In genomic region chr12:69354561-69355187, GRCh38 we compare ENCODE assay signal across 1 cellular context.
A peak's percentile ranks its signal among the peaks of the same experiment; 100 is the strongest.
TF ChIP-seq lines count a peak whose summit lies in the region.

No MANE protein-coding gene starts in this region.

TF ChIP-seq in HepG2, 621 proteins besides CTCF, POLR2A, EP300 and RAD21 (continued from another document and continues in another):
- 0 out of 2 replicates have a peak, but pooled peaks have one; percentile 11 for TF ChIP-seq RERE (CRISPR knock-in tag; IDR thresholded peaks at IDR 0.05; ENCODE audit: low read depth)
- TF ChIP-seq MLLT10 (CRISPR knock-in tag; IDR thresholded peaks at IDR 0.05): no peak
- no peak for TF ChIP-seq ZNF703 (CRISPR knock-in tag; IDR thresholded peaks at IDR 0.05; ENCODE audit: borderline replicate concordance)
- TF ChIP-seq ZNF572 (CRISPR knock-in tag; IDR thresholded peaks at IDR 0.05): no peak
- TF ChIP-seq CBX5 (CRISPR knock-in tag; IDR thresholded peaks at IDR 0.05; ENCODE audit: borderline replicate concordance): peak; percentile 83; the same call in 1 of the 2 replicates
- no peak for TF ChIP-seq SNAI1 (CRISPR knock-in tag; IDR thresholded peaks at IDR 0.05; ENCODE audit: borderline replicate concordance)
- 0 out of 2 replicates have a peak, but pooled peaks have one; percentile 35 for TF ChIP-seq ZNF761 (CRISPR knock-in tag; conservative IDR thresholded peaks at IDR 0.05)
- TF ChIP-seq NR2C2 (CRISPR knock-in tag; IDR thresholded peaks at IDR 0.05; ENCODE audit: borderline replicate concordance): no peak
- TF ChIP-seq GLI4 (CRISPR knock-in tag; IDR thresholded peaks at IDR 0.05; ENCODE audit: borderline replicate concordance): no peak
- TF ChIP-seq RORA (CRISPR knock-in tag; IDR thresholded peaks at IDR 0.05): no peak
- TF ChIP-seq ZNF513 (CRISPR knock-in tag; conservative IDR thresholded peaks at IDR 0.05): no peak
- peak; percentile 34 for TF ChIP-seq CBX1 (IDR thresholded peaks at IDR 0.05; ENCODE audit: low read depth)
- TF ChIP-seq KAT2B (IDR thresholded peaks at IDR 0.05; ENCODE audit: borderline replicate concordance, low read depth, low read length): no peak
- TF ChIP-seq NRL (CRISPR knock-in tag; IDR thresholded peaks at IDR 0.05; ENCODE audit: borderline replicate concordance): no peak
- no peak for TF ChIP-seq SKI (IDR thresholded peaks at IDR 0.05; ENCODE audit: partially characterized antibody)
- TF ChIP-seq AHDC1 (CRISPR knock-in tag; IDR thresholded peaks at IDR 0.05; ENCODE audit: borderline replicate concordance): no peak
- TF ChIP-seq CREB3 (CRISPR knock-in tag; IDR thresholded peaks at IDR 0.05): no peak
- peak; percentile 20; the same call in 1 of the 2 replicates for TF ChIP-seq REL (CRISPR knock-in tag; conservative IDR thresholded peaks at IDR 0.05)
- TF ChIP-seq SMAD9 (CRISPR knock-in tag; IDR thresholded peaks at IDR 0.05): no peak
- no peak for TF ChIP-seq U2AF2 (IDR thresholded peaks at IDR 0.05; ENCODE audit: low read depth, low read length)
- TF ChIP-seq ZNF841 (CRISPR knock-in tag; IDR thresholded peaks at IDR 0.05; ENCODE audit: borderline replicate concordance): peak; percentile 50
- peak; percentile 53; the same call in 1 of the 2 replicates for TF ChIP-seq ZNF468 (CRISPR knock-in tag; IDR thresholded peaks at IDR 0.05)
- no peak for TF ChIP-seq ZNF33A (CRISPR knock-in tag; IDR thresholded peaks at IDR 0.05; ENCODE audit: borderline replicate concordance)
- TF ChIP-seq RNF2 (conservative IDR thresholded peaks at IDR 0.05; ENCODE audit: low read depth): no peak
- TF ChIP-seq HOXA7 (CRISPR knock-in tag; IDR thresholded peaks at IDR 0.05): no peak
- no peak for TF ChIP-seq ZNF329 (CRISPR knock-in tag; IDR thresholded peaks at IDR 0.05; ENCODE audit: low read depth)
- TF ChIP-seq ATRX (CRISPR knock-in tag; IDR thresholded peaks at IDR 0.05; ENCODE audit: borderline replicate concordance): peak; percentile 58; the same call in 1 of the 2 replicates
- no peak for TF ChIP-seq ZNF737 (CRISPR knock-in tag; IDR thresholded peaks at IDR 0.05; ENCODE audit: borderline replicate concordance)
- TF ChIP-seq NFATC3 (CRISPR knock-in tag; IDR thresholded peaks at IDR 0.05): no peak
- no peak for TF ChIP-seq PCBP1 (IDR thresholded peaks at IDR 0.05; ENCODE audit: borderline replicate concordance, low read depth, low read length)
- no peak for TF ChIP-seq ZNF280B (CRISPR knock-in tag; IDR thresholded peaks at IDR 0.05; ENCODE audit: borderline replicate concordance)
- no peak for TF ChIP-seq CENPX (CRISPR knock-in tag; IDR thresholded peaks at IDR 0.05)
- peak; percentile 67; the same call in 1 of the 2 replicates for TF ChIP-seq ZNF639 (CRISPR knock-in tag; conservative IDR thresholded peaks at IDR 0.05)
- TF ChIP-seq ZSCAN12 (CRISPR knock-in tag; IDR thresholded peaks at IDR 0.05): no peak
- TF ChIP-seq PLRG1 (conservative IDR thresholded peaks at IDR 0.05): no peak
- peak; percentile 96 for TF ChIP-seq ZC3H13 (CRISPR knock-in tag; IDR thresholded peaks at IDR 0.05)
- TF ChIP-seq POGK (CRISPR knock-in tag; conservative IDR thresholded peaks at IDR 0.05): 0 out of 2 replicates have a peak, but pooled peaks have one; percentile 41
- no peak for TF ChIP-seq HBP1 (CRISPR knock-in tag; IDR thresholded peaks at IDR 0.05; ENCODE audit: low read depth)
- TF ChIP-seq KLF9 (CRISPR knock-in tag; IDR thresholded peaks at IDR 0.05; ENCODE audit: low read depth): peak; percentile 50; the same call in 1 of the 2 replicates
- no peak for TF ChIP-seq FOXK1 (CRISPR knock-in tag; IDR thresholded peaks at IDR 0.05; ENCODE audit: borderline replicate concordance, low read depth)
- TF ChIP-seq ZNF235 (CRISPR knock-in tag; IDR thresholded peaks at IDR 0.05; ENCODE audit: borderline replicate concordance): no peak
- TF ChIP-seq ZNF792 (CRISPR knock-in tag; IDR thresholded peaks at IDR 0.05): peak; percentile 75; the same call in 1 of the 2 replicates
- no peak for TF ChIP-seq RCOR2 (CRISPR knock-in tag; IDR thresholded peaks at IDR 0.05)
- TF ChIP-seq MEF2D (CRISPR knock-in tag; IDR thresholded peaks at IDR 0.05): no peak
- TF ChIP-seq MED1 (CRISPR knock-in tag; IDR thresholded peaks at IDR 0.05): peak; percentile 66; the same call in 1 of the 2 replicates
- no peak; the same call in 1 of the 2 replicates for TF ChIP-seq ZNF816 (CRISPR knock-in tag; IDR thresholded peaks at IDR 0.05; ENCODE audit: borderline replicate concordance)
- peak; percentile 100 for TF ChIP-seq CCAR2 (optimal IDR thresholded peaks at IDR 0.05; ENCODE audit: low read depth, low read length)
